8 cellular contexts compared by ENCODE assay signal in the genomic region with DNA sequence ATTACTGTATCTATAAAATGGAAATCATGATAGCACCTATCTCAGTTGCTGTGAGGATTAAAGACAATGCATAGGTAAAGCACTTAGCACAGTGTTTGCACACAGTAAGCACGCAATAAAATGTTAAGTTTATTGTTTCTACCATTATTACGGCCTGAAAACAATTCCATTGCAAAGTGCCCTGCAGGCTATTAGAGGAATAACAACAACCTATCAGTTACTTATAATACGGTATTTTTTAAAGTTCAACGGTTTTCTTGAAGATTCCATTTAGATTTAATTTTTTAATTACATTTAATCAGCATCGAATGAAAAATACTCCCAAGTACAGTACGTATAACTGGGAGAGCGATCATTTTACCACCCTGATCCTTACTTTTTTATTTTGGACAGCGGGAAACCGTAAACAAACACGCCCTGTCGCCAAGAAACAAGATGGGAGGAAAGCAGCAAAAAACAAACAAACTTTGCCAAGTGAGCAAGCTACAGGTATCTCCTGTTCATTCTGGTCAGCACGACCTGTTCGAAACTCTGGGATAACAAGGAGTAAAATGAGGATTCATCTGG. TPM values are rescaled to one million over a fixed set of nuclear protein-coding genes. Genes with fewer than 3 reads are reported as not detected.
A peak's percentile ranks its signal among the peaks of the same experiment; 100 is the strongest.
DNase-seq lines count a peak whose midpoint lies in the region; TF ChIP-seq lines count a peak whose summit lies in the region.

No MANE protein-coding gene starts in this region.

- peak overlapping the region; percentile 80 for H3K9ac ChIP-seq in endocrine pancreas (ENCODE audit: control insufficient read depth, insufficient read depth, low read length)

- H3K4me1 ChIP-seq in endocrine pancreas (ENCODE audit: control insufficient read depth, insufficient read depth, low read length) = peaks cover 13% of the 10 kb centered on the region
- peaks cover 12% of the 10 kb centered on the region for H3K4me1 ChIP-seq in neuron (ENCODE audit: insufficient read depth, low read length)

- H3K36me3 ChIP-seq in endocrine pancreas (ENCODE audit: control insufficient read depth, insufficient read depth, low read length) (no peaks in the 10 kb centered on the region), neuron (ENCODE audit: insufficient read depth, low read length) (no peaks in the 10 kb centered on the region)

- H3K36me3 Mint-ChIP-seq in activated naive CD4-positive, alpha-beta T cell treated with anti-CD3 and anti-CD28 coated beads for 36 hours (ENCODE audit: low read depth) = peaks cover 2% of the 10 kb centered on the region

- DNase-seq in activated naive CD4-positive, alpha-beta T cell treated with anti-CD3 and anti-CD28 coated beads for 36 hours = no peak
- DNase-seq in activated naive CD4-positive, alpha-beta T cell treated with Interleukin-2 at 50 U/mL for 16 hours = no peak
- DNase-seq in HFF-Myc (ENCODE audit: extremely low read depth, low read depth) = peak; percentile 2
- peak; percentile 60 for DNase-seq in NCI-H774 (lab: John Stamatoyannopoulos, UW)
- DNase-seq in islet precursor cell = no peak
- DNase-seq in activated CD4-positive, alpha-beta T cell treated with anti-CD3 and anti-CD28 coated beads for 4 hours = no peak

- H3K9me3 ChIP-seq in endocrine pancreas (ENCODE audit: control insufficient read depth, low read length) (no peaks in the 10 kb centered on the region), neuron (ENCODE audit: low read length) (peaks cover 5% of the 10 kb centered on the region)

- H3K27me3 ChIP-seq in endocrine pancreas (ENCODE audit: control insufficient read depth, insufficient read depth, low read length) = no peaks in the 10 kb centered on the region
- peaks cover 4% of the 10 kb centered on the region for H3K27me3 ChIP-seq in neuron (ENCODE audit: insufficient read depth, low read length)

- no peaks in the 10 kb centered on the region for H3K9me3 Mint-ChIP-seq in activated naive CD4-positive, alpha-beta T cell treated with anti-CD3 and anti-CD28 coated beads for 36 hours

- no peaks in the 10 kb centered on the region for H3K27me3 Mint-ChIP-seq in activated naive CD4-positive, alpha-beta T cell treated with anti-CD3 and anti-CD28 coated beads for 36 hours (ENCODE audit: low read depth)

- H3K4me3 ChIP-seq in HFF-Myc (replicated peaks; ENCODE audit: low read depth, low read length) (peak overlapping the region; percentile 78), endocrine pancreas (ENCODE audit: control insufficient read depth, insufficient read depth, low read length) (peak overlapping the region; percentile 99), neuron (ENCODE audit: low read length) (peak overlapping the region; percentile 85)

- H3K4me3 Mint-ChIP-seq in activated naive CD4-positive, alpha-beta T cell treated with anti-CD3 and anti-CD28 coated beads for 36 hours = peak overlapping the region; percentile 80

- CTCF ChIA-PET in activated naive CD4-positive, alpha-beta T cell treated with anti-CD3 and anti-CD28 coated beads for 36 hours (lab: Charles Lee) = interaction anchor here (0.7 to 0.9 kb wide), 2 partner anchors 40 to 849 kb away, joined by 3 to 4 read pairs; no protein-coding TSS in a partner anchor

- peak; percentile 32 for TF ChIP-seq CTCF in HFF-Myc (IDR thresholded peaks at IDR 0.05; ENCODE audit: low read depth, low read length, missing control alignments)

- H3K4me1 Mint-ChIP-seq in activated naive CD4-positive, alpha-beta T cell treated with anti-CD3 and anti-CD28 coated beads for 36 hours (ENCODE audit: low read depth) = peaks cover 16% of the 10 kb centered on the region

- peak overlapping the region; percentile 94 for H3K27ac Mint-ChIP-seq in activated naive CD4-positive, alpha-beta T cell treated with anti-CD3 and anti-CD28 coated beads for 36 hours

- intact Hi-C loops in activated naive CD4-positive, alpha-beta T cell treated with anti-CD3 and anti-CD28 coated beads for 36 hours (cut with micrococcal nuclease) = loop anchor here (1.0 to 5.0 kb wide), 6 partner anchors 35 to 1775 kb away; a partner anchor contains a TSS

- peak overlapping the region; percentile 90 for H2AFZ ChIP-seq in neuron (ENCODE audit: low read depth, low read length)

RNA-seq across cellular contexts. Expression of a gene that starts 0.9 kb away (rescaled TPM):
- 10 to 100 TPM; 13.2 to 13.9 TPM for total RNA-seq in activated naive CD4-positive, alpha-beta T cell treated with anti-CD3 and anti-CD28 coated beads for 36 hours

Comparison
In these comparisons a context has a peak if more than half of its experiments do, and no peak if none do; other contexts are left out.
1. DNase-seq: peak in HFF-Myc (single experiment) and NCI-H774 (single experiment); none in activated naive CD4-positive, alpha-beta T cell treated with anti-CD3 and anti-CD28 coated beads for 36 hours (single experiment), activated naive CD4-positive, alpha-beta T cell treated with Interleukin-2 at 50 U/mL for 16 hours (single experiment), islet precursor cell (single experiment) and activated CD4-positive, alpha-beta T cell treated with anti-CD3 and anti-CD28 coated beads for 4 hours (0 of 2).
2. Peak in every context shown above with its lines, with median percentiles within 50 percentile points of each other: H3K4me3 ChIP-seq.